In the genomic region with DNA sequence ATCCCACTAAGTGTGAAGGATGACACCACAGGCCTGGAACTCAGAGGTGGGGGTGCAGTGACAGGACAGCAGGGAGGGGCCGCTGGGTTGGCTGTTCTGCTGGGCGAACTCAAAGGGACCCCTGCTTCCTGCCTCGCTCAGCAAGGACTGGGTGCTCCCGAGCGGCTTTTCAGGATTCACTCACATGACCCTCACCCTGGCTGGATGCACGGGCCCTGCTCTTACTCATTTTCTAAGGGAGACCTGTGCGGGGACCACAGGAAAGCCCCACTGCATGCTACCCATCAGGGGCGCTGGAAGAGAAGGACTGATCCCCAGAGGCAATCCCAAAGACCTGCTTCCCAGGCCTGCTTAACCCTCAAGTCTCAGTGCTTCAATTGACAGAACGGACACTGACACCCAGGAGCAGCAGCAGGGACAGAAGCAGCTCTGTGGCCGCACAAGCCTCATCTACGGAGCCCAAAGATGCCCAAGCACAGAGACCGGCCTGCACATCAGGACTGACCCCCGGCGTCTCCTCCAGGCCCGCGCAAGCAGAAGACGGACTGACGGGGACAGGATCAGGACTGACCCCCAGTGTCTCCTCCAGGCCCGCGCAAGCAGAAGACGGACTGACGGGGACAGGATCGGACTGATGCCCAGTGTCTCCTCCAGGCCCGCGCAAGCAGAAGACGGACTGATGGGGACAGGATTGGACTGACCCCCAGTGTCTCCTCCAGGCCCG, we compare ENCODE assay signal across 22 cellular contexts.
"Had no signal": no experiment of that assay in that cellular context is flagged by ENCODE, and none has a peak within 500 bp of the region (broad histone marks: within the 10 kb centered on the region; RNA-seq: fewer than 3 reads in every experiment).

No MANE protein-coding gene starts in this region.

- H3K27me3 ChIP-seq: SJSA1 had no signal

- H3K27ac ChIP-seq: KMS-11, SJSA1, SK-N-MC had no signal

- ATAC-seq: K562 had no signal

- H3K27me3 Mint-ChIP-seq: IgD-negative memory B cell had no signal

- H3K36me3 Mint-ChIP-seq: IgD-negative memory B cell had no signal

- H3K9me3 ChIP-seq: SJSA1 had no signal

- H3K27ac Mint-ChIP-seq: IgD-negative memory B cell had no signal

- H3K4me3 ChIP-seq: K562, SJSA1, SK-N-MC had no signal

- H3K9me3 Mint-ChIP-seq: IgD-negative memory B cell had no signal

- H3K4me2 ChIP-seq: KMS-11 had no signal

- DNase-seq: Kasumi-1, MM.1S, NCI-H1092 treated with DMSO at 0.1 percent for 48 hours, NCI-H1436, NCI-H187, NCI-H2029, NCI-H2081 treated with DMSO at 0.1 percent for 48 hours, NCI-H2171, NCI-H226, NCI-H446, NCI-H510A, NCI-H524 treated with DMSO at 0.1 percent for 48 hours, NCI-H69, NCI-H774, Right ventricle myocardium superior, RPMI8226, SIG-M5 had no signal
